8 cellular contexts compared by ENCODE assay signal in the genomic region with DNA sequence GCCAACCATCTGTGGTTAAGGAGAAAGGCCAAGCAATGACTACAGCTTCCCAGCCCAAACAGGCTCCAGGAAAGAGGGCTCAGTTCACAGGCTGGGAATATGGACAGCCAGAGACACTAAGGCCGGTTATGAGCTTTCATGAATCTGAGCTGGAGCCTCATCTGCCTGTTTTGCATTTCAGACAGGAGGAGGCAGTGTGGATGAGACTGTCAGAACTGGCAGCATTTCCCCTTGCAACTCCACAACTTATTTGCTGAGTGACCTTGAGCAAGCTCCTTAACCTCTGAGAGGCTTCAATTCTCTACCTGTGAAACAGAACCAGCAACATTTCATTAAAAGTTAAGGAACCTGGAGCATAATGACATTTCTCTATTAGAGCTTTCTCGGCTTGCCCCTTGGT.
DNase-seq lines count a peak whose midpoint lies in the region; ATAC-seq and TF ChIP-seq lines count a peak whose summit lies in the region.

No MANE protein-coding gene starts in this region.

- H3K9me3 Mint-ChIP-seq in WTC11: peaks cover 3% of the 10 kb centered on the region; the same call in 1 of the 2 replicates

- POLR2A ChIA-PET in WTC11 (lab: Charles Lee): no interaction called here

- peak; percentile 51 for ATAC-seq in GM21515 (IDR thresholded peaks at IDR 0.05; ENCODE audit: unreplicated experiment)
- ATAC-seq in WTC11: peak; percentile 30; the same call in 1 of the 2 replicates
- no peak for ATAC-seq in left lobe of liver

- CTCF ChIA-PET in WTC11 (lab: Charles Lee): interaction anchor here (0.8 to 2.4 kb wide), 10 partner anchors 11 to 309 kb away, joined by 3 to 7 read pairs (median 4); no protein-coding TSS in a partner anchor

- no peaks in the 10 kb centered on the region; the same call in 1 of the 2 replicates for H3K27me3 Mint-ChIP-seq in WTC11 (ENCODE audit: low read depth)

- H3K27ac Mint-ChIP-seq in WTC11: no peak overlapping the region

- no peaks in the 10 kb centered on the region for H3K4me1 Mint-ChIP-seq in WTC11

- no peaks in the 10 kb centered on the region for H3K36me3 Mint-ChIP-seq in WTC11

- no peak overlapping the region for H3K4me3 Mint-ChIP-seq in WTC11

- no peak for TF ChIP-seq CTCF in WTC11 (IDR thresholded peaks at IDR 0.05)

- DNase-seq in COLO829 (ENCODE audit: low spot score) (peak; percentile 8), WTC11 (ENCODE audit: low spot score) (no peak), iPS-NIHi11 (ENCODE audit: low spot score) (peak; percentile 58), epidermal melanocyte (ENCODE audit: insufficient read length, low spot score) (no peak), NCI-H1436 (lab: John Stamatoyannopoulos, UW) (no peak), HPDE6-E6E7 (ENCODE audit: extremely low spot score) (no peak), left lobe of liver (ENCODE audit: low spot score) (no peak)

TF ChIP-seq in WTC11, 78 proteins besides CTCF, POLR2A, EP300 and RAD21:
- TF ChIP-seq IRF2 (CRISPR knock-in tag; IDR thresholded peaks at IDR 0.05; ENCODE audit: borderline replicate concordance, low read depth) (no peak), SP1 (CRISPR knock-in tag; conservative IDR thresholded peaks at IDR 0.05) (no peak), ZBTB21 (CRISPR knock-in tag; IDR thresholded peaks at IDR 0.05; ENCODE audit: borderline replicate concordance) (no peak), NFE2L1 (CRISPR knock-in tag; IDR thresholded peaks at IDR 0.05) (no peak)
- TF ChIP-seq, protein P1, sequence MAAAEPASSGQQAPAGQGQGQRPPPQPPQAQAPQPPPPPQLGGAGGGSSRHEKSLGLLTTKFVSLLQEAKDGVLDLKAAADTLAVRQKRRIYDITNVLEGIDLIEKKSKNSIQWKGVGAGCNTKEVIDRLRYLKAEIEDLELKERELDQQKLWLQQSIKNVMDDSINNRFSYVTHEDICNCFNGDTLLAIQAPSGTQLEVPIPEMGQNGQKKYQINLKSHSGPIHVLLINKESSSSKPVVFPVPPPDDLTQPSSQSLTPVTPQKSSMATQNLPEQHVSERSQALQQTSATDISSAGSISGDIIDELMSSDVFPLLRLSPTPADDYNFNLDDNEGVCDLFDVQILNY (CRISPR knock-in tag; IDR thresholded peaks at IDR 0.05): no peak
- TF ChIP-seq, protein P2, sequence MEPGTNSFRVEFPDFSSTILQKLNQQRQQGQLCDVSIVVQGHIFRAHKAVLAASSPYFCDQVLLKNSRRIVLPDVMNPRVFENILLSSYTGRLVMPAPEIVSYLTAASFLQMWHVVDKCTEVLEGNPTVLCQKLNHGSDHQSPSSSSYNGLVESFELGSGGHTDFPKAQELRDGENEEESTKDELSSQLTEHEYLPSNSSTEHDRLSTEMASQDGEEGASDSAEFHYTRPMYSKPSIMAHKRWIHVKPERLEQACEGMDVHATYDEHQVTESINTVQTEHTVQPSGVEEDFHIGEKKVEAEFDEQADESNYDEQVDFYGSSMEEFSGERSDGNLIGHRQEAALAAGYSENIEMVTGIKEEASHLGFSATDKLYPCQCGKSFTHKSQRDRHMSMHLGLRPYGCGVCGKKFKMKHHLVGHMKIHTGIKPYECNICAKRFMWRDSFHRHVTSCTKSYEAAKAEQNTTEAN (CRISPR knock-in tag; IDR thresholded peaks at IDR 0.05): no peak

Comparison
In these comparisons a context has a peak if more than half of its experiments do, and no peak if none do; other contexts are left out.
1. DNase-seq: peak in COLO829 (single experiment) and iPS-NIHi11 (single experiment); none in WTC11 (single experiment), epidermal melanocyte (single experiment), NCI-H1436 (single experiment), HPDE6-E6E7 (single experiment) and left lobe of liver (single experiment).